In the genomic region with DNA sequence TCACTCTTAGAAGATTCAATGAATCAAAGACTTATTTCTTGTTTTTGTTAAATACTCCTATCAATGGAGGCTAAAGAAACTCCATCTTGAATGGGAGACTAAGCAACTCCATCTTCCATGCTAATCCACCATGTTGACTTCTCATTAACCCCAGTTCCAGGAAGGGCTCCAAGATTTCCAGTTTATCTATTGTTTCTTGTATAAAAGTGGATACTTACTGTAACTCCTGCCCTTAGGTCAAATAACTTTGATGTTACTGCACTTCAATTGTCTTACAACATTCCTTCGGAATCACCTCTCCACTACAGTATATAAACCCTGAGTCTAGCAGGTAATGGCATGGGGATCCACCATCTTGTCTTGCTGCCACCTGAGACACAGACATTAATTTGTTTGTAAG, we compare ENCODE assay signal across 16 cellular contexts.
DNase-seq lines count a peak whose midpoint lies in the region; ATAC-seq and TF ChIP-seq lines count a peak whose summit lies in the region.
"Had no signal": no experiment of that assay in that cellular context is flagged by ENCODE, and none has a peak within 500 bp of the region (broad histone marks: within the 10 kb centered on the region; RNA-seq: fewer than 3 reads in every experiment).

No MANE protein-coding gene starts in this region.

- peaks cover 76% of the 10 kb centered on the region for H3K36me3 Mint-ChIP-seq in nephron (ENCODE audit: low read depth)
- peaks cover 61% of the 10 kb centered on the region for H3K36me3 Mint-ChIP-seq in progenitor cell of endocrine pancreas (ENCODE audit: insufficient read depth)
- H3K36me3 Mint-ChIP-seq in activated CD8-positive, alpha-beta memory T cell treated with anti-CD3 and anti-CD28 coated beads, Interleukin-2, amount 10 ng/mL, durations not matched to agents 7 days and 5 days, result peaks cover 87% of the 10 kb centered on the region

- H3K27ac ChIP-seq in RWPE2 (ENCODE audit: poor library complexity, severe bottlenecking) (no peak overlapping the region), epithelial cell of prostate (peak overlapping the region; percentile 72)

- H3K27me3 Mint-ChIP-seq in nephron (ENCODE audit: low read depth) (no peaks in the 10 kb centered on the region), progenitor cell of endocrine pancreas (peaks cover 24% of the 10 kb centered on the region)
- no peaks in the 10 kb centered on the region for H3K27me3 Mint-ChIP-seq in activated CD8-positive, alpha-beta memory T cell treated with anti-CD3 and anti-CD28 coated beads, Interleukin-2, amount 10 ng/mL, durations not matched to agents 7 days and 5 days
- H3K27me3 Mint-ChIP-seq: B cell; CD4-positive, alpha-beta T cell had no signal

- H3K36me3 ChIP-seq in RWPE2 (ENCODE audit: low read depth), result peaks cover 76% of the 10 kb centered on the region

- H3K9me3 Mint-ChIP-seq in nephron (peaks cover 38% of the 10 kb centered on the region), progenitor cell of endocrine pancreas (ENCODE audit: low read depth) (peaks cover 28% of the 10 kb centered on the region)
- peaks cover 18% of the 10 kb centered on the region for H3K9me3 Mint-ChIP-seq in activated CD8-positive, alpha-beta memory T cell treated with anti-CD3 and anti-CD28 coated beads, Interleukin-2, amount 10 ng/mL, durations not matched to agents 7 days and 5 days (ENCODE audit: low read depth)

- CTCF ChIA-PET in activated CD8-positive, alpha-beta memory T cell treated with anti-CD3 and anti-CD28 coated beads, Interleukin-2, amount 10 ng/mL, durations not matched to agents 7 days and 5 days (lab: Charles Lee), result no interaction called here

- peak; percentile 23; the same call in 1 of the 3 replicates for ATAC-seq in RWPE2 (ENCODE audit: low read depth)
- no peak for ATAC-seq in activated CD8-positive, alpha-beta memory T cell treated with anti-CD3 and anti-CD28 coated beads, Interleukin-2, amount 10 ng/mL, durations not matched to agents 7 days and 5 days
- ATAC-seq: HepG2 had no signal

- H3K27me3 ChIP-seq in RWPE2 (ENCODE audit: insufficient read depth, poor library complexity, severe bottlenecking), result no peaks in the 10 kb centered on the region

- peak overlapping the region in 2 of 3 experiments; percentile 16 to 26 for H3K27ac Mint-ChIP-seq in nephron
- H3K27ac Mint-ChIP-seq in progenitor cell of endocrine pancreas, result no peak overlapping the region
- H3K27ac Mint-ChIP-seq in activated CD8-positive, alpha-beta memory T cell treated with anti-CD3 and anti-CD28 coated beads, Interleukin-2, amount 10 ng/mL, durations not matched to agents 7 days and 5 days, result no peak overlapping the region
- H3K27ac Mint-ChIP-seq: B cell; CD4-positive, alpha-beta T cell had no signal

- H3K4me1 ChIP-seq in RWPE2 (ENCODE audit: insufficient read depth, poor library complexity, severe bottlenecking), result peaks cover 2% of the 10 kb centered on the region

- peaks cover 1% of the 10 kb centered on the region for H3K9me3 ChIP-seq in RWPE2 (ENCODE audit: severe bottlenecking)

- peaks cover 6% of the 10 kb centered on the region for H3K4me1 Mint-ChIP-seq in nephron
- H3K4me1 Mint-ChIP-seq in progenitor cell of endocrine pancreas (ENCODE audit: low read depth), result no peaks in the 10 kb centered on the region
- no peaks in the 10 kb centered on the region for H3K4me1 Mint-ChIP-seq in activated CD8-positive, alpha-beta memory T cell treated with anti-CD3 and anti-CD28 coated beads, Interleukin-2, amount 10 ng/mL, durations not matched to agents 7 days and 5 days
- H3K4me1 Mint-ChIP-seq: B cell had no signal

- DNase-seq in M059J (ENCODE audit: low read depth), result peak; percentile 73
- no peak for DNase-seq in RWPE2 (ENCODE audit: low spot score)
- DNase-seq in epithelial cell of prostate (ENCODE audit: low read depth, low spot score), result no peak
- no peak for DNase-seq in progenitor cell of endocrine pancreas (ENCODE audit: low spot score, unreplicated experiment)
- DNase-seq in DMS 273 treated with DMSO at 0.1 percent for 48 hours (lab: John Stamatoyannopoulos, UW), result no peak
- no peak for DNase-seq in activated CD8-positive, alpha-beta memory T cell treated with anti-CD3 and anti-CD28 coated beads, Interleukin-2, amount 10 ng/mL, durations not matched to agents 7 days and 5 days
- DNase-seq: C1 segment of cervical spinal cord; Calu3; CD4-positive, alpha-beta T cell; DMS79 treated with DMSO at 0.1 percent for 48 hours; GDM1; HCEC 1CT; HFFc6 had no signal

- H3K4me3 Mint-ChIP-seq in nephron (no peak overlapping the region), progenitor cell of endocrine pancreas (ENCODE audit: low read depth) (no peak overlapping the region)
- no peak overlapping the region for H3K4me3 Mint-ChIP-seq in activated CD8-positive, alpha-beta memory T cell treated with anti-CD3 and anti-CD28 coated beads, Interleukin-2, amount 10 ng/mL, durations not matched to agents 7 days and 5 days
- H3K4me3 Mint-ChIP-seq: B cell; CD4-positive, alpha-beta T cell had no signal

- no peak for TF ChIP-seq CTCF in RWPE2 (IDR thresholded peaks at IDR 0.05; ENCODE audit: poor library complexity, severe bottlenecking)
- no peak for TF ChIP-seq CTCF in nephron (IDR thresholded peaks at IDR 0.05; ENCODE audit: unreplicated experiment in 3 of 3)
- no peak for TF ChIP-seq CTCF in progenitor cell of endocrine pancreas (IDR thresholded peaks at IDR 0.05; ENCODE audit: unreplicated experiment)

- H3K4me3 ChIP-seq in RWPE2 (ENCODE audit: severe bottlenecking), result no peak overlapping the region

Comparison
In these comparisons a context has a peak if more than half of its experiments do, and no peak if none do; other contexts are left out.
1. H3K27ac Mint-ChIP-seq: peak in nephron (2 of 3); none in progenitor cell of endocrine pancreas (single experiment) and activated CD8-positive, alpha-beta memory T cell treated with anti-CD3 and anti-CD28 coated beads, Interleukin-2, amount 10 ng/mL, durations not matched to agents 7 days and 5 days (single experiment).